ENCODE assay signal across 2 cellular contexts in genomic region chr11:64720640-64721358, GRCh38.
TF ChIP-seq lines count a peak whose summit lies in the region.

No MANE protein-coding gene starts in this region.

TF ChIP-seq in HEK293, 187 proteins besides CTCF, POLR2A, EP300 and RAD21:
- TF ChIP-seq PATZ1 (tag by site-specific recombination; IDR thresholded peaks at IDR 0.05) = peak; percentile 34; the same call in 1 of the 2 replicates
- TF ChIP-seq ZSCAN4 (tag by site-specific recombination; IDR thresholded peaks at IDR 0.05) = peak; percentile 77
- peak; percentile 93 for TF ChIP-seq EGR2 (tag by site-specific recombination; IDR thresholded peaks at IDR 0.05; ENCODE audit: low read depth)
- TF ChIP-seq ZNF398 (tag by site-specific recombination; IDR thresholded peaks at IDR 0.05) = no peak
- 0 out of 2 replicates have a peak, but pooled peaks have one; percentile 41 for TF ChIP-seq GLIS2 (tag by site-specific recombination; IDR thresholded peaks at IDR 0.05)
- peak; percentile 83 for TF ChIP-seq ZFHX2 (tag by site-specific recombination; conservative IDR thresholded peaks at IDR 0.05)
- peak; percentile 65 for TF ChIP-seq GLIS1 (tag by site-specific recombination; IDR thresholded peaks at IDR 0.05)
- no peak for TF ChIP-seq ZNF670 (tag by site-specific recombination; IDR thresholded peaks at IDR 0.05; ENCODE audit: low read depth)
- no peak for TF ChIP-seq ZBTB10 (tag by site-specific recombination; IDR thresholded peaks at IDR 0.05)
- TF ChIP-seq ZBTB21 (tag by site-specific recombination; IDR thresholded peaks at IDR 0.05) = no peak

TF ChIP-seq in H1, 55 proteins besides CTCF, POLR2A, EP300 and RAD21:
- TF ChIP-seq GTF2F1 (IDR thresholded peaks at IDR 0.05; ENCODE audit: borderline replicate concordance, low read depth, low read length) = no peak
- TF ChIP-seq BACH1 (IDR thresholded peaks at IDR 0.05; ENCODE audit: low read length) = no peak
- TF ChIP-seq CEBPB (IDR thresholded peaks at IDR 0.05; ENCODE audit: low read depth, low read length) = no peak
- TF ChIP-seq SAP30 (IDR thresholded peaks at IDR 0.05; ENCODE audit: insufficient read depth, insufficient replicate concordance, low read length) = no peak
- no peak for TF ChIP-seq RNF2 (IDR thresholded peaks at IDR 0.05; ENCODE audit: borderline replicate concordance, low read depth, low read length, missing control alignments, poor library complexity, severe bottlenecking)
- TF ChIP-seq TEAD4 (IDR thresholded peaks at IDR 0.05; ENCODE audit: low read depth, low read length) = no peak
- TF ChIP-seq ASH2L (IDR thresholded peaks at IDR 0.05; ENCODE audit: low read length) = no peak
- TF ChIP-seq SIX5 (IDR thresholded peaks at IDR 0.05; ENCODE audit: low read depth, low read length) = no peak
- no peak for TF ChIP-seq CHD1 (IDR thresholded peaks at IDR 0.05; ENCODE audit: low read depth, low read length)
- no peak for TF ChIP-seq BRCA1 (IDR thresholded peaks at IDR 0.05; ENCODE audit: low read depth, low read length)
- TF ChIP-seq MAX (IDR thresholded peaks at IDR 0.05) = no peak
- no peak for TF ChIP-seq KDM4A (IDR thresholded peaks at IDR 0.05; ENCODE audit: low read depth, low read length, severe bottlenecking)
- TF ChIP-seq TCF12 (IDR thresholded peaks at IDR 0.05; ENCODE audit: low read depth, low read length) = no peak
- no peak for TF ChIP-seq SIN3A (conservative IDR thresholded peaks at IDR 0.05 in 1 of 2, IDR thresholded peaks at IDR 0.05 in 1 of 2; ENCODE audit: low read depth in 1 of 2, low read length in 2 of 2)
- TF ChIP-seq RBBP5 (IDR thresholded peaks at IDR 0.05; ENCODE audit: borderline replicate concordance, low read depth, low read length) = no peak
